ENCODE assay signal across 14 cellular contexts in the genomic region with DNA sequence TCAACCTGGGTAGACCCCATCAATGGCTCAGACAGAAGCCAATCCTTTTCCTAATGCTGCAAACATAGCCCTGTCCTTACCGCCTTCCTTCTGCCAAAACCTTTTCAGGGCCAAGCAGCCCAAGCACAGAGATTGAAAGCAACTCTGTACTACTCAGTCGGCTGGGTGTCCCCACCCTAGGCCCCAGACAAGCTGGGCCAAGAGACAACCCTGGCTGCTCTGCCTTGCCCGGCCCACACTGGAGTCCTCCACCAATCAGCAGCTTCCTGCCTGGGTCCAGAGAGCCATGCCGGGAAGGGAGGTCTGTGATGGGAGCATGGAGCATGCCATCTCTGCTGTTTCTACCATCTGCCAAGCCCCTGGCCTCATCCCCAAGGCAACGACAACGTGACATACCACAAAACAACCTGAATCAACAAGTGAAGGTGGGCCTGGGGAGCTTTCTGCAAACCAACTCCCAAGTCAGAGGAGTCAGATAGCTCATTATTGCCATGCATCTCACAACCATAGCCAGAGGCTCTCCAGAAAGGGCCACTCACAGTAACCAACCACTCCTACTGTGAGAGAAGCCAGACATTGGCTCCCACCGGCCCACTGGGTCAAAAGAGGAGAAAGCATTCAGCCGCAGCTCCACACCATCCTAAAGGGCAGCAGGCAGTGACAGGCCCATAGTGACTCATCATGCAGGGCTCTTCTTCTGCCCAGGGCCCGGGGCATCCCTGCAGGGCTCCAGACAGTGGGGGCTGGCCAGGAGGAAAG. TPM values are rescaled to one million over a fixed set of nuclear protein-coding genes. Genes with fewer than 3 reads are reported as not detected.
A peak's percentile ranks its signal among the peaks of the same experiment; 100 is the strongest.
DNase-seq lines count a peak whose midpoint lies in the region; ATAC-seq and TF ChIP-seq lines count a peak whose summit lies in the region.
"Had no signal": no experiment of that assay in that cellular context is flagged by ENCODE, and none has a peak within 500 bp of the region (broad histone marks: within the 10 kb centered on the region; RNA-seq: fewer than 3 reads in every experiment).

No MANE protein-coding gene starts in this region.

- H3K36me3 ChIP-seq in right atrium auricular region (peaks cover 76% of the 10 kb centered on the region), RWPE2 (ENCODE audit: low read depth) (peaks cover 46% of the 10 kb centered on the region), aorta (ENCODE audit: control insufficient read depth in 1 of 2, insufficient read depth in 2 of 2, low read length in 1 of 2) (peaks cover 0 to 3% of the 10 kb centered on the region in 2 donors)

- no peak for DNase-seq in Right ventricle myocardium inferior (ENCODE audit: missing footprints)
- DNase-seq in right atrium auricular region (ENCODE audit: low spot score): no peak
- DNase-seq in RWPE2 (ENCODE audit: low spot score): no peak
- DNase-seq in right cardiac atrium: peak; percentile 75 to 88 (median 82)
- DNase-seq in aorta: peak in 1 of 2 donors; percentile 61
- DNase-seq in DMS153 (lab: John Stamatoyannopoulos, UW): no peak
- DNase-seq in NCI-H524 (lab: John Stamatoyannopoulos, UW): no peak
- no peak for DNase-seq in GM13976 (ENCODE audit: low spot score)
- DNase-seq: MM.1S; NCI-H187; NCI-H226; retina; stimulated activated CD4-positive, alpha-beta T cell treated with anti-CD3 and anti-CD28 coated beads, Interleukin-1b, Interleukin-23, amount 100 ng/mL, for 48 hours had no signal

- H3K4me1 ChIP-seq in right atrium auricular region: no peaks in the 10 kb centered on the region
- H3K4me1 ChIP-seq in RWPE2 (ENCODE audit: insufficient read depth, poor library complexity, severe bottlenecking): peaks cover 3% of the 10 kb centered on the region
- H3K4me1 ChIP-seq in right cardiac atrium (ENCODE audit: control insufficient read depth, insufficient read depth, low read length): no peaks in the 10 kb centered on the region
- H3K4me1 ChIP-seq in aorta (ENCODE audit: control insufficient read depth in 1 of 2, insufficient read depth in 2 of 2, low read length in 2 of 2): no peaks in the 10 kb centered on the region

- no peak overlapping the region for H3K4me3 ChIP-seq in right atrium auricular region
- no peak overlapping the region for H3K4me3 ChIP-seq in RWPE2 (ENCODE audit: severe bottlenecking)
- no peak overlapping the region for H3K4me3 ChIP-seq in right cardiac atrium (ENCODE audit: low read length)
- H3K4me3 ChIP-seq in aorta (ENCODE audit: low read length in 2 of 2): no peak overlapping the region

- intact Hi-C loops in Right ventricle myocardium inferior (cut with DNase I) (no loop called here), right cardiac atrium (cut with DNase I) (no loop called here), aorta (cut with DNase I) (no loop called here)

- no peak for TF ChIP-seq CTCF in right atrium auricular region (IDR thresholded peaks at IDR 0.05)
- TF ChIP-seq CTCF in RWPE2 (IDR thresholded peaks at IDR 0.05; ENCODE audit: poor library complexity, severe bottlenecking): no peak
- TF ChIP-seq CTCF in GM13976 (IDR thresholded peaks at IDR 0.05; ENCODE audit: borderline replicate concordance, control extremely low read depth, extremely low read depth, insufficient read depth, missing control alignments): no peak

- 67% methylated on average over 9 of the region's 9 CpGs for WGBS in right cardiac atrium
- 82 to 85% methylated on average over 8 to 9 of the region's 9 CpGs for WGBS in aorta, 2 donors

- ATAC-seq in Right ventricle myocardium inferior (peak; percentile 52), RWPE2 (ENCODE audit: low read depth) (peak; percentile 65), right cardiac atrium (peak; percentile 79 to 92), aorta (ENCODE audit: low FRiP score) (peak; percentile 75)
- ATAC-seq: WTC11 had no signal

- in situ Hi-C loops in GM13976 (cut with MboI; ENCODE audit: low sequenced_read_pairs, unreplicated experiment): no loop called here

- no peaks in the 10 kb centered on the region for H3K9me3 ChIP-seq in right atrium auricular region
- no peaks in the 10 kb centered on the region for H3K9me3 ChIP-seq in RWPE2 (ENCODE audit: severe bottlenecking)
- no peaks in the 10 kb centered on the region for H3K9me3 ChIP-seq in right cardiac atrium (ENCODE audit: control insufficient read depth, low read length)
- H3K9me3 ChIP-seq in aorta (ENCODE audit: control insufficient read depth, low read length): no peaks in the 10 kb centered on the region

- H3K27me3 ChIP-seq in right atrium auricular region (no peaks in the 10 kb centered on the region), RWPE2 (ENCODE audit: insufficient read depth, poor library complexity, severe bottlenecking) (no peaks in the 10 kb centered on the region), right cardiac atrium (ENCODE audit: control insufficient read depth, insufficient read depth) (no peaks in the 10 kb centered on the region), aorta (ENCODE audit: control insufficient read depth in 1 of 2, insufficient read depth in 2 of 2, low read length in 1 of 2) (no peaks in the 10 kb centered on the region)

- no peak overlapping the region for H3K27ac ChIP-seq in right atrium auricular region
- H3K27ac ChIP-seq in RWPE2 (ENCODE audit: poor library complexity, severe bottlenecking): peak overlapping the region; percentile 3
- H3K27ac ChIP-seq in right cardiac atrium (ENCODE audit: low read length): no peak overlapping the region
- H3K27ac ChIP-seq in aorta (ENCODE audit: low read depth in 1 of 2, low read length in 2 of 2): no peak overlapping the region

RNA-seq across cellular contexts. Expression of a gene that starts 18.2 kb away (rescaled TPM):
- 9.7 TPM for total RNA-seq in Right ventricle myocardium inferior
- total RNA-seq in right atrium auricular region: 10 to 100 TPM in 1 of 2 donors, 1 to 10 TPM in 1; 9.2 to 15.5 TPM
- 10 to 100 TPM; 12.2 to 16.4 (median 14.4) TPM for total RNA-seq in right cardiac atrium
- 8.4 TPM for polyA plus RNA-seq in right cardiac atrium
- 10 to 100 TPM; 14.1 to 17.6 TPM for total RNA-seq in aorta
- polyA plus RNA-seq in aorta: 10 to 100 TPM in 1 of 2 donors, 1 to 10 TPM in 1; 3.3 to 11.5 TPM

RNA-seq across cellular contexts. Expression of a gene that starts 35.7 kb away (rescaled TPM):
- total RNA-seq in Right ventricle myocardium inferior (13.7 TPM), right atrium auricular region (10 to 100 TPM; 14.6 to 17.6 TPM), right cardiac atrium (10 to 100 TPM in 2 of 4 donors, 1 to 10 TPM in 2; 5.9 to 17.6 (median 10.8) TPM), aorta (10 to 100 TPM; 14.1 to 41.6 TPM)
- polyA plus RNA-seq in right cardiac atrium (14.0 TPM), aorta (10 to 100 TPM; 16.8 to 44.9 TPM)

Comparison
In these comparisons a context has a peak if more than half of its experiments do, and no peak if none do; other contexts are left out.
1. DNase-seq: peak in right cardiac atrium (3 of 3); none in Right ventricle myocardium inferior (single experiment), right atrium auricular region (single experiment), RWPE2 (single experiment), DMS153 (single experiment), NCI-H524 (0 of 2) and GM13976 (single experiment).
2. Peak in every context shown above with its lines, with median percentiles within 50 percentile points of each other: ATAC-seq.